13 cellular contexts compared by ENCODE assay signal in the genomic region with DNA sequence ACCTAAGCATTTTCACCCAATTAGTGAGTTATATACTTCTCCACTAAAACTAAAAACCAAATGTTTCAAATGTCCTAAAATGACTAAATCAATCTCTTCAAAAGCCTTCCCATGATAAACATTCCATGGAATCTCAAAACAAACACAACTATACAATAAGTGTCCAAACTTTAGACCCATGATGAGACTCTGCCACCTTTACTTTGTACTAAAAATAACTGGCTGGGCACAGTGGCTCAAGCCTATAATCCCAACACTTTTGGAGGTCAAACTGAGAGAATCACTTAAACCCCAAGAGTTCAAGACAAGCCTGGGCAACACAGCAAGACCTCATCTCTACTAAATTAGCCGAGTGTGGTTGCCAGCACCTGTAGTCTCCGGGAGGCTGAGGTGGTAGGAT.
"Had no signal": no experiment of that assay in that cellular context is flagged by ENCODE, and none has a peak within 500 bp of the region (broad histone marks: within the 10 kb centered on the region; RNA-seq: fewer than 3 reads in every experiment).

No MANE protein-coding gene starts in this region.

- H3K9me3 ChIP-seq: body of pancreas, esophagus muscularis mucosa, right atrium auricular region had no signal

- H3K4me1 ChIP-seq: body of pancreas, right atrium auricular region had no signal

- ATAC-seq: body of pancreas, left colon had no signal

- H3K27ac ChIP-seq: body of pancreas, esophagus muscularis mucosa, right atrium auricular region had no signal

- H3K4me3 ChIP-seq: body of pancreas, esophagus muscularis mucosa, right atrium auricular region had no signal

- FAIRE-seq: small intestine had no signal

- H3K27me3 ChIP-seq: body of pancreas, esophagus muscularis mucosa, right atrium auricular region had no signal

- DNase-seq: activated CD4-positive, alpha-beta T cell treated with anti-CD3 and anti-CD28 coated beads for 48 hours; activated CD8-positive, alpha-beta memory T cell treated with anti-CD3 and anti-CD28 coated beads for 24 hours; activated naive CD4-positive, alpha-beta T cell treated with Interleukin-2 at 50 U/mL for 16 hours; body of pancreas; central memory CD4-positive, alpha-beta T cell; glutamatergic neuron; immature natural killer cell; left colon; small intestine; substantia nigra; T1000 had no signal
